ENCODE assay signal across 7 cellular contexts in genomic region chr1:19643602-19644419, GRCh38. TPM values are rescaled to one million over a fixed set of nuclear protein-coding genes. Genes with fewer than 3 reads are reported as not detected.
DNase-seq lines count a peak whose midpoint lies in the region; ATAC-seq and TF ChIP-seq lines count a peak whose summit lies in the region.

A gene with protein sequence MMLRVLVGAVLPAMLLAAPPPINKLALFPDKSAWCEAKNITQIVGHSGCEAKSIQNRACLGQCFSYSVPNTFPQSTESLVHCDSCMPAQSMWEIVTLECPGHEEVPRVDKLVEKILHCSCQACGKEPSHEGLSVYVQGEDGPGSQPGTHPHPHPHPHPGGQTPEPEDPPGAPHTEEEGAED (plus strand): TSS chr1:19644311. CDS start chr1:19655031, 10,720 bp downstream.

- intact Hi-C loops in esophagus muscularis mucosa (cut with DNase I) = loop anchor here (2.0 kb wide), 1 partner anchor 159 kb away; the partner anchor contains the start of gene CAPZB

- H3K27me3 Mint-ChIP-seq in activated T-cell treated with anti-CD3 and anti-CD28 coated beads, Interleukin-2, amount 50 U/mL, for 4 hours (ENCODE audit: low read depth) = peaks cover 12% of the 10 kb centered on the region

- H3K4me1 ChIP-seq in esophagus muscularis mucosa (peaks cover 45 to 71% (median 68%) of the 10 kb centered on the region in 4 donors), muscle layer of duodenum (ENCODE audit: control insufficient read depth in 1 of 2, insufficient read depth in 2 of 2, low read length in 2 of 2) (peaks cover 16 to 37% of the 10 kb centered on the region in 2 donors)

- H3K27me3 ChIP-seq in esophagus muscularis mucosa (no peaks in the 10 kb centered on the region), muscle layer of duodenum (ENCODE audit: low read depth, low read length) (peaks cover 4% of the 10 kb centered on the region)

- peaks cover 30% of the 10 kb centered on the region for H3K4me1 Mint-ChIP-seq in activated T-cell treated with anti-CD3 and anti-CD28 coated beads, Interleukin-2, amount 50 U/mL, for 4 hours (ENCODE audit: low read depth)

- no peak for TF ChIP-seq EP300 in esophagus muscularis mucosa (IDR thresholded peaks at IDR 0.05)

- H3K36me3 Mint-ChIP-seq in activated T-cell treated with anti-CD3 and anti-CD28 coated beads, Interleukin-2, amount 50 U/mL, for 4 hours (ENCODE audit: insufficient read depth) = no peaks in the 10 kb centered on the region

- peak within 1 kb of the TSS; percentile 70 to 94 (median 92) for H3K4me3 ChIP-seq in esophagus muscularis mucosa
- peak within 1 kb of the TSS; percentile 78 to 79 for H3K4me3 ChIP-seq in muscle layer of duodenum (ENCODE audit: low read depth in 1 of 2, low read length in 2 of 2)

- WGBS in esophagus muscularis mucosa = 1% methylated on average over 28 of the region's 94 CpGs

- H3K9me3 ChIP-seq in esophagus muscularis mucosa (no peaks in the 10 kb centered on the region), muscle layer of duodenum (ENCODE audit: control insufficient read depth in 1 of 2, low read length in 2 of 2) (no peaks in the 10 kb centered on the region)

- H3K9me3 Mint-ChIP-seq in activated T-cell treated with anti-CD3 and anti-CD28 coated beads, Interleukin-2, amount 50 U/mL, for 4 hours = no peaks in the 10 kb centered on the region

- H3K36me3 ChIP-seq in esophagus muscularis mucosa (no peaks in the 10 kb centered on the region), muscle layer of duodenum (ENCODE audit: control insufficient read depth in 1 of 2, insufficient read depth in 2 of 2, low read length in 2 of 2) (no peaks in the 10 kb centered on the region)

- H3K27ac ChIP-seq in esophagus muscularis mucosa (replicated peaks in 1 of 4) (peak within 1 kb of the TSS; percentile 97 to 99 (median 98)), muscle layer of duodenum (ENCODE audit: low read length) (peak within 1 kb of the TSS; percentile 91)

- peak; percentile 90 to 93 for ATAC-seq in activated T-cell treated with anti-CD3 and anti-CD28 coated beads, Interleukin-2, amount 50 U/mL, for 4 hours
- ATAC-seq in HG02610 (IDR thresholded peaks at IDR 0.05; ENCODE audit: unreplicated experiment) = no peak

- no peak for TF ChIP-seq CTCF in GM20000 (IDR thresholded peaks at IDR 0.05; ENCODE audit: extremely low read depth, missing control alignments)
- no peak for TF ChIP-seq CTCF in esophagus muscularis mucosa (IDR thresholded peaks at IDR 0.05)

- DNase-seq in GM20000 (ENCODE audit: low spot score) = peak; percentile 86
- peak; percentile 84 for DNase-seq in NCI-H510A (lab: John Stamatoyannopoulos, UW)
- DNase-seq in activated T-cell treated with anti-CD3 and anti-CD28 coated beads, Interleukin-2, amount 50 U/mL, for 4 hours = peak; percentile 72
- no peak for DNase-seq in esophagus muscularis mucosa (ENCODE audit: extremely low spot score)
- DNase-seq in stimulated activated CD8-positive, alpha-beta memory T cell treated with anti-CD3 and anti-CD28 coated beads, Interleukin-7, amount 100 ng/mL, for 48 hours (ENCODE audit: extremely low read depth in 1 of 2, low read depth in 1 of 2) = peak; percentile 26 to 48

- TF ChIP-seq POLR2A in esophagus muscularis mucosa (IDR thresholded peaks at IDR 0.05; ENCODE audit: low read depth) = no peak

- H3K4me3 Mint-ChIP-seq in activated T-cell treated with anti-CD3 and anti-CD28 coated beads, Interleukin-2, amount 50 U/mL, for 4 hours = peak within 1 kb of the TSS; percentile 89

RNA-seq across cellular contexts. Expression of the gene that starts here (rescaled TPM):
- total RNA-seq in activated T-cell treated with anti-CD3 and anti-CD28 coated beads, Interleukin-2, amount 50 U/mL, for 4 hours = 10 to 100 TPM; 20.7 to 27.6 (median 20.7) TPM
- 100 to 1,000 TPM; 194 to 469 (median 307) TPM for total RNA-seq in esophagus muscularis mucosa

Comparison
In these comparisons a context has a peak if more than half of its experiments do, and no peak if none do; other contexts are left out.
1. RNA of the gene that starts here (total RNA-seq): 194 to 469 TPM in esophagus muscularis mucosa; 20.7 to 27.6 TPM in activated T-cell treated with anti-CD3 and anti-CD28 coated beads, Interleukin-2, amount 50 U/mL, for 4 hours; every median in the first group is over 4 times any median in the second.